Comparison of ENCODE assay signal across 28 cellular contexts in genomic region chr10:75550191-75550590, GRCh38.
"Had no signal": no experiment of that assay in that cellular context is flagged by ENCODE, and none has a peak within 500 bp of the region (broad histone marks: within the 10 kb centered on the region; RNA-seq: fewer than 3 reads in every experiment).

No MANE protein-coding gene starts in this region.

- H3K27me3 ChIP-seq: suprapubic skin, testis, thyroid gland, tibial artery, tibial nerve, transverse colon, upper lobe of left lung, upper lobe of right lung, uterus, vagina had no signal

- H3K27ac ChIP-seq: suprapubic skin, testis, thoracic aorta, thyroid gland, tibial artery, tibial nerve, transverse colon, upper lobe of left lung, upper lobe of right lung, uterus, vagina had no signal

- H3K36me3 Mint-ChIP-seq: stimulated activated effector memory CD8-positive, alpha-beta T cell treated with anti-CD3 and anti-CD28 coated beads, Interleukin-12 subunit alpha, Interleukin-12 subunit beta, amount 100 ng/mL, for 72 hours; stimulated activated memory B cell treated with anti-CD40 and anti-IgM and Interleukin-4, amounts not matched to agents 10 μg/mL and 1 μg/mL and 100 μg/mL, for 72 hours had no signal

- H3K9me3 ChIP-seq: suprapubic skin, testis, thoracic aorta, thyroid gland, tibial artery, upper lobe of left lung, upper lobe of right lung, uterus, vagina had no signal

- H3K36me3 ChIP-seq: suprapubic skin, thoracic aorta, thyroid gland, tibial artery, tibial nerve, transverse colon, upper lobe of left lung, upper lobe of right lung, uterus, vagina had no signal

- H3K4me3 ChIP-seq: suprapubic skin, testis, thoracic aorta, thyroid gland, tibial artery, tibial nerve, transverse colon, upper lobe of left lung, upper lobe of right lung, uterus, vagina had no signal

- H3K27ac Mint-ChIP-seq: stimulated activated effector memory CD8-positive, alpha-beta T cell treated with anti-CD3 and anti-CD28 coated beads, Interleukin-12 subunit alpha, Interleukin-12 subunit beta, amount 100 ng/mL, for 72 hours; stimulated activated memory B cell treated with anti-CD40 and anti-IgM and Interleukin-4, amounts not matched to agents 10 μg/mL and 1 μg/mL and 100 μg/mL, for 72 hours; stimulated activated naive B cell treated with anti-CD40 and anti-IgM and Interleukin-4, amounts not matched to agents 10 μg/mL and 1 μg/mL and 100 μg/mL, for 72 hours; stimulated activated naive CD8-positive, alpha-beta T cell treated with anti-CD3 and anti-CD28 coated beads, Interleukin-15, Interleukin-2, amounts not matched to agents 100 ng/mL and 50 ng/mL, for 24 hours had no signal

- FAIRE-seq: urothelium cell line had no signal

- H3K4me3 Mint-ChIP-seq: stimulated activated effector memory CD8-positive, alpha-beta T cell treated with anti-CD3 and anti-CD28 coated beads, Interleukin-12 subunit alpha, Interleukin-12 subunit beta, amount 100 ng/mL, for 72 hours; stimulated activated memory B cell treated with anti-CD40 and anti-IgM and Interleukin-4, amounts not matched to agents 10 μg/mL and 1 μg/mL and 100 μg/mL, for 72 hours; stimulated activated naive B cell treated with anti-CD40 and anti-IgM and Interleukin-4, amounts not matched to agents 10 μg/mL and 1 μg/mL and 100 μg/mL, for 72 hours; stimulated activated naive CD8-positive, alpha-beta T cell treated with anti-CD3 and anti-CD28 coated beads, Interleukin-15, amount 100 ng/mL, for 72 hours; stimulated activated naive CD8-positive, alpha-beta T cell treated with anti-CD3 and anti-CD28 coated beads, Interleukin-15, Interleukin-2, amounts not matched to agents 100 ng/mL and 50 ng/mL, for 24 hours had no signal

- H3K27me3 Mint-ChIP-seq: stimulated activated naive CD8-positive, alpha-beta T cell treated with anti-CD3 and anti-CD28 coated beads, Interleukin-15, Interleukin-2, amounts not matched to agents 100 ng/mL and 50 ng/mL, for 24 hours had no signal

- DNase-seq: stimulated activated CD4-positive, alpha-beta T cell treated with anti-CD3 and anti-CD28 coated beads, Interleukin-2, amount 100 ng/mL, for 24 hours; stimulated activated CD4-positive, alpha-beta T cell treated with anti-CD3 and anti-CD28 coated beads, Interleukin-2, amount 100 ng/mL, for 48 hours; stimulated activated CD4-positive, alpha-beta T cell treated with anti-CD3 and anti-CD28 coated beads, Interleukin-4, amount 100 ng/mL, for 1 hour; stimulated activated CD4-positive, alpha-beta T cell treated with anti-CD3 and anti-CD28 coated beads, Interleukin-4, amount 100 ng/mL, for 24 hours; stimulated activated CD4-positive, alpha-beta T cell treated with anti-CD3 and anti-CD28 coated beads, Interleukin-4, amount 100 ng/mL, for 4 hours; stimulated activated CD8-positive, alpha-beta memory T cell treated with anti-CD3 and anti-CD28 coated beads, Interleukin-4, amount 100 ng/mL, for 48 hours; stimulated activated naive B cell treated with anti-CD40 and anti-IgM and Interleukin-4, amounts not matched to agents 10 μg/mL and 1 μg/mL and 100 μg/mL, for 72 hours; stimulated activated naive CD4-positive, alpha-beta T cell; stimulated activated naive CD4-positive, alpha-beta T cell treated with Interleukin-2 at 50 U/mL for 16 hours; stimulated activated naive CD8-positive, alpha-beta T cell treated with anti-CD3 and anti-CD28 coated beads, Interleukin-15, amount 100 ng/mL, for 72 hours; stimulated activated naive CD8-positive, alpha-beta T cell treated with anti-CD3 and anti-CD28 coated beads, Interleukin-15, Interleukin-2, amounts not matched to agents 100 U/mL and 50 U/mL, for 24 hours; substantia nigra; testis; thyroid gland; tibial artery; transverse colon; trophoblast cell; upper lobe of left lung; upper lobe of right lung; uterus had no signal

- H3K4me1 Mint-ChIP-seq: stimulated activated effector memory CD8-positive, alpha-beta T cell treated with anti-CD3 and anti-CD28 coated beads, Interleukin-12 subunit alpha, Interleukin-12 subunit beta, amount 100 ng/mL, for 72 hours; stimulated activated memory B cell treated with anti-CD40 and anti-IgM and Interleukin-4, amounts not matched to agents 10 μg/mL and 1 μg/mL and 100 μg/mL, for 72 hours; stimulated activated naive B cell treated with anti-CD40 and anti-IgM and Interleukin-4, amounts not matched to agents 10 μg/mL and 1 μg/mL and 100 μg/mL, for 72 hours; stimulated activated naive CD8-positive, alpha-beta T cell treated with anti-CD3 and anti-CD28 coated beads, Interleukin-15, amount 100 ng/mL, for 72 hours had no signal

- H3K4me1 ChIP-seq: suprapubic skin, testis, vagina had no signal
